ENCODE assay signal across 17 cellular contexts in genomic region chr2:73893764-73894474, GRCh38. TPM values are rescaled to one million over a fixed set of nuclear protein-coding genes. Genes with fewer than 3 reads are reported as not detected.
DNase-seq lines count a peak whose midpoint lies in the region; ATAC-seq and TF ChIP-seq lines count a peak whose summit lies in the region.
"Had no signal": no experiment of that assay in that cellular context is flagged by ENCODE, and none has a peak within 500 bp of the region (broad histone marks: within the 10 kb centered on the region; RNA-seq: fewer than 3 reads in every experiment).

No MANE protein-coding gene starts in this region.

- H3K27me3 ChIP-seq in duodenal mucosa (ENCODE audit: control insufficient read depth in 1 of 2, insufficient read depth in 2 of 2, low read length in 2 of 2): no peaks in the 10 kb centered on the region
- H3K27me3 ChIP-seq in osteoblast (ENCODE audit: insufficient read depth, low read length): peaks cover 68% of the 10 kb centered on the region
- no peaks in the 10 kb centered on the region for H3K27me3 ChIP-seq in aorta (ENCODE audit: control insufficient read depth in 1 of 2, insufficient read depth in 2 of 2, low read length in 1 of 2)

- peaks cover 5% of the 10 kb centered on the region for H3K9me3 Mint-ChIP-seq in natural killer cell treated with Interleukin-12 subunit alpha and Interleukin-12 subunit beta and Interleukin-15 and Interleukin-18, amount 100 ng/mL, for 72 hours
- no peaks in the 10 kb centered on the region for H3K9me3 Mint-ChIP-seq in natural killer cell
- no peaks in the 10 kb centered on the region for H3K9me3 Mint-ChIP-seq in activated CD4-positive, alpha-beta memory T cell treated with anti-CD3 and anti-CD28 coated beads for 36 hours

- peak overlapping the region in 1 of 2 donors; percentile 58 for H3K9ac ChIP-seq in duodenal mucosa (ENCODE audit: low read depth in 1 of 2, low read length in 2 of 2)

- no peaks in the 10 kb centered on the region for H3K9me3 ChIP-seq in duodenal mucosa (ENCODE audit: control insufficient read depth in 1 of 2, low read length in 2 of 2)
- H3K9me3 ChIP-seq in osteoblast (ENCODE audit: low read depth, low read length): no peaks in the 10 kb centered on the region
- H3K9me3 ChIP-seq in aorta (ENCODE audit: control insufficient read depth, low read length): no peaks in the 10 kb centered on the region
- H3K9me3 ChIP-seq in OCI-LY7 (ENCODE audit: low read length): no peaks in the 10 kb centered on the region
- H3K9me3 ChIP-seq: neutrophil had no signal

- no peak for DNase-seq in natural killer cell treated with Interleukin-12 subunit alpha and Interleukin-12 subunit beta and Interleukin-15 and Interleukin-18, amount 100 ng/mL, for 72 hours (ENCODE audit: low spot score)
- DNase-seq in natural killer cell (no peak), osteoblast (ENCODE audit: insufficient read length, low spot score, missing footprints) (peak; percentile 60), aorta (peak in 1 of 2 donors; percentile 38), cerebellar cortex (ENCODE audit: low spot score) (no peak), OCI-LY7 (ENCODE audit: low spot score) (no peak)
- no peak for DNase-seq in activated CD4-positive, alpha-beta memory T cell treated with anti-CD3 and anti-CD28 coated beads for 36 hours
- DNase-seq: activated naive CD4-positive, alpha-beta T cell; AML-193; NCI-H1930; NCI-H524; PC-3; stimulated activated naive CD4-positive, alpha-beta T cell had no signal

- H3K4me2 ChIP-seq in osteoblast (ENCODE audit: insufficient read depth, low read length): no peak overlapping the region
- H3K4me2 ChIP-seq in OCI-LY7 (ENCODE audit: low read length): no peak overlapping the region

- 28 to 51% methylated on average over 9 of the region's 9 CpGs for WGBS in aorta, 2 donors

- CTCF ChIA-PET in activated CD4-positive, alpha-beta memory T cell treated with anti-CD3 and anti-CD28 coated beads for 36 hours (lab: Charles Lee): interaction anchor here (1.1 kb wide), 1 partner anchor 70 kb away, joined by 3 read pairs; no protein-coding TSS in a partner anchor
- CTCF ChIA-PET in OCI-LY7 (lab: Charles Lee; ENCODE audit: unreplicated experiment): no interaction called here

- no peaks in the 10 kb centered on the region for H3K9me2 ChIP-seq in OCI-LY7 (ENCODE audit: insufficient read depth, low read length)

- H3K4me1 ChIP-seq in duodenal mucosa (ENCODE audit: control insufficient read depth in 1 of 2, insufficient read depth in 2 of 2, low read length in 2 of 2) (peaks cover 5 to 11% of the 10 kb centered on the region in 2 donors), osteoblast (ENCODE audit: insufficient read depth, low read length) (peaks cover 13% of the 10 kb centered on the region), aorta (ENCODE audit: control insufficient read depth in 1 of 2, insufficient read depth in 2 of 2, low read length in 2 of 2) (no peaks in the 10 kb centered on the region), OCI-LY7 (ENCODE audit: insufficient read depth, low read length, poor library complexity, severe bottlenecking) (no peaks in the 10 kb centered on the region)

- POLR2A ChIA-PET in activated CD4-positive, alpha-beta memory T cell treated with anti-CD3 and anti-CD28 coated beads for 36 hours (lab: Charles Lee): no interaction called here
- POLR2A ChIA-PET in OCI-LY7 (lab: Charles Lee): interaction anchor here (0.6 to 1.3 kb wide), 2 partner anchors 10 to 553 kb away, joined by 3 read pairs; no protein-coding TSS in a partner anchor

- peaks cover 2% of the 10 kb centered on the region for H4K20me1 ChIP-seq in osteoblast (ENCODE audit: insufficient read depth, low read length)
- no peaks in the 10 kb centered on the region for H4K20me1 ChIP-seq in OCI-LY7 (ENCODE audit: insufficient read depth, low read length)

- intact Hi-C loops in natural killer cell (cut with micrococcal nuclease): no loop called here
- intact Hi-C loops in aorta (cut with DNase I): loop anchor here in 1 of 2 donors (2.0 kb wide), 1 partner anchor 23 kb away; no protein-coding TSS in a partner anchor
- intact Hi-C loops in activated CD4-positive, alpha-beta memory T cell treated with anti-CD3 and anti-CD28 coated beads for 36 hours (cut with micrococcal nuclease): no loop called here
- intact Hi-C loops in OCI-LY7 (cut with micrococcal nuclease; ENCODE audit: unreplicated experiment): no loop called here

- ATAC-seq in natural killer cell treated with Interleukin-12 subunit alpha and Interleukin-12 subunit beta and Interleukin-15 and Interleukin-18, amount 100 ng/mL, for 72 hours: no peak
- ATAC-seq in natural killer cell (no peak), aorta (ENCODE audit: low FRiP score) (no peak)
- ATAC-seq: PC-3 had no signal

- H3K4me1 Mint-ChIP-seq in natural killer cell treated with Interleukin-12 subunit alpha and Interleukin-12 subunit beta and Interleukin-15 and Interleukin-18, amount 100 ng/mL, for 72 hours (ENCODE audit: low read depth in 2 of 2): peaks cover 35 to 41% of the 10 kb centered on the region in 2 donors
- H3K4me1 Mint-ChIP-seq in natural killer cell: peaks cover 31% of the 10 kb centered on the region in 2 donors
- peaks cover 23% of the 10 kb centered on the region for H3K4me1 Mint-ChIP-seq in activated CD4-positive, alpha-beta memory T cell treated with anti-CD3 and anti-CD28 coated beads for 36 hours (ENCODE audit: low read depth)

- H3K36me3 Mint-ChIP-seq in natural killer cell treated with Interleukin-12 subunit alpha and Interleukin-12 subunit beta and Interleukin-15 and Interleukin-18, amount 100 ng/mL, for 72 hours: no peaks in the 10 kb centered on the region
- H3K36me3 Mint-ChIP-seq in natural killer cell: no peaks in the 10 kb centered on the region
- no peaks in the 10 kb centered on the region for H3K36me3 Mint-ChIP-seq in activated CD4-positive, alpha-beta memory T cell treated with anti-CD3 and anti-CD28 coated beads for 36 hours

- H3K27ac ChIP-seq in duodenal mucosa (ENCODE audit: low read depth, low read length): peak overlapping the region; percentile 35
- no peak overlapping the region for H3K27ac ChIP-seq in osteoblast (ENCODE audit: low read depth, low read length)
- H3K27ac ChIP-seq in aorta (ENCODE audit: low read depth in 1 of 2, low read length in 2 of 2): peak overlapping the region; percentile 96 to 100
- H3K27ac ChIP-seq in OCI-LY7 (ENCODE audit: low read depth, low read length, poor library complexity, severe bottlenecking): no peak overlapping the region
- H3K27ac ChIP-seq: neutrophil, skin epidermis had no signal

- BruUV-seq in OCI-LY7 (replicated peaks; lab: Mats Ljungman, UMichigan): no TSS peak

- no peaks in the 10 kb centered on the region for H3K27me3 Mint-ChIP-seq in natural killer cell treated with Interleukin-12 subunit alpha and Interleukin-12 subunit beta and Interleukin-15 and Interleukin-18, amount 100 ng/mL, for 72 hours
- peaks cover 0 to 4% of the 10 kb centered on the region in 2 donors for H3K27me3 Mint-ChIP-seq in natural killer cell (ENCODE audit: low read depth in 2 of 2)
- no peaks in the 10 kb centered on the region for H3K27me3 Mint-ChIP-seq in activated CD4-positive, alpha-beta memory T cell treated with anti-CD3 and anti-CD28 coated beads for 36 hours

- H3K4me3 Mint-ChIP-seq in natural killer cell treated with Interleukin-12 subunit alpha and Interleukin-12 subunit beta and Interleukin-15 and Interleukin-18, amount 100 ng/mL, for 72 hours: peak overlapping the region; percentile 55
- H3K4me3 Mint-ChIP-seq in natural killer cell: no peak overlapping the region
- H3K4me3 Mint-ChIP-seq in activated CD4-positive, alpha-beta memory T cell treated with anti-CD3 and anti-CD28 coated beads for 36 hours: no peak overlapping the region

- H3K4me3 ChIP-seq in duodenal mucosa (ENCODE audit: low read depth in 1 of 2, low read length in 2 of 2): peak overlapping the region; percentile 9 to 38
- H3K4me3 ChIP-seq in osteoblast (ENCODE audit: insufficient read depth, low read length): no peak overlapping the region
- H3K4me3 ChIP-seq in aorta (ENCODE audit: low read length in 2 of 2): peak overlapping the region; percentile 55 to 65
- no peak overlapping the region for H3K4me3 ChIP-seq in OCI-LY7 (ENCODE audit: low read depth, low read length, poor library complexity, severe bottlenecking)
- H3K4me3 ChIP-seq: skin epidermis had no signal

- H3K36me3 ChIP-seq in duodenal mucosa (ENCODE audit: control insufficient read depth in 1 of 2, insufficient read depth in 2 of 2, low read length in 2 of 2) (no peaks in the 10 kb centered on the region), osteoblast (ENCODE audit: insufficient read depth, low read length) (no peaks in the 10 kb centered on the region), aorta (ENCODE audit: control insufficient read depth in 1 of 2, insufficient read depth in 2 of 2, low read length in 1 of 2) (no peaks in the 10 kb centered on the region), OCI-LY7 (ENCODE audit: insufficient read depth, low read length) (no peaks in the 10 kb centered on the region)
- H3K36me3 ChIP-seq: neutrophil had no signal

- no peaks in the 10 kb centered on the region for H3K79me2 ChIP-seq in osteoblast (ENCODE audit: insufficient read depth, low read length)
- H3K79me2 ChIP-seq in OCI-LY7 (ENCODE audit: insufficient read depth, low read depth, low read length): no peaks in the 10 kb centered on the region

- H2AFZ ChIP-seq in osteoblast (ENCODE audit: low read length) (no peak overlapping the region), OCI-LY7 (ENCODE audit: low read length) (no peak overlapping the region)

- peak overlapping the region; percentile 80 to 93 for H3K27ac Mint-ChIP-seq in natural killer cell treated with Interleukin-12 subunit alpha and Interleukin-12 subunit beta and Interleukin-15 and Interleukin-18, amount 100 ng/mL, for 72 hours
- peak overlapping the region in 1 of 2 donors; percentile 97 for H3K27ac Mint-ChIP-seq in natural killer cell
- H3K27ac Mint-ChIP-seq in activated CD4-positive, alpha-beta memory T cell treated with anti-CD3 and anti-CD28 coated beads for 36 hours: no peak overlapping the region

- TF ChIP-seq CTCF in natural killer cell (IDR thresholded peaks at IDR 0.05) (no peak), osteoblast (IDR thresholded peaks at IDR 0.05; ENCODE audit: extremely low read depth, low read depth, low read length) (no peak), OCI-LY7 (conservative IDR thresholded peaks at IDR 0.05; ENCODE audit: low read length) (no peak)

RNA-seq across cellular contexts. Expression of gene ACTG2, which starts 1.1 kb away (rescaled TPM):
- total RNA-seq in natural killer cell treated with Interleukin-12 subunit alpha and Interleukin-12 subunit beta and Interleukin-15 and Interleukin-18, amount 100 ng/mL, for 72 hours: not detected
- total RNA-seq in natural killer cell (not detected), osteoblast (0.72 TPM in 1 of 2 replicates, not detected in the other), aorta (1,000 to 10,000 TPM in 1 of 2 donors, 100 to 1,000 TPM in 1; 416 to 1,843 TPM), OCI-LY7 (2022) (not detected in 2 replicates)
- 100 to 1,000 TPM; 119 to 301 TPM for polyA plus RNA-seq in aorta
- not detected for total RNA-seq in activated CD4-positive, alpha-beta memory T cell treated with anti-CD3 and anti-CD28 coated beads for 36 hours
- total RNA-seq in OCI-LY7 (2014; rRNA removed; shearing (Covaris generic)): not detected in 2 replicates
- total RNA-seq: MCF 10A had no signal

RNA-seq across cellular contexts. Expression of gene DGUOK, which starts 32.8 kb away (rescaled TPM):
- 10 to 100 TPM; 87.1 to 92.6 TPM for total RNA-seq in natural killer cell treated with Interleukin-12 subunit alpha and Interleukin-12 subunit beta and Interleukin-15 and Interleukin-18, amount 100 ng/mL, for 72 hours
- total RNA-seq in natural killer cell (10 to 100 TPM; 47.6 to 56.8 (median 54.8) TPM), osteoblast (40.7 and 46.0 TPM in 2 replicates), aorta (10 to 100 TPM; 47.5 to 49.8 TPM), OCI-LY7 (2022) (91.8 and 95.8 TPM in 2 replicates)
- 10 to 100 TPM; 85.5 to 86.7 TPM for polyA plus RNA-seq in aorta
- 100 to 1,000 TPM; 101 to 102 TPM for total RNA-seq in activated CD4-positive, alpha-beta memory T cell treated with anti-CD3 and anti-CD28 coated beads for 36 hours
- total RNA-seq in OCI-LY7 (2014; rRNA removed; shearing (Covaris generic)): 57.1 and 73.4 TPM in 2 replicates

Comparison
In these comparisons a context has a peak if more than half of its experiments do, and no peak if none do; other contexts are left out.
1. H3K27ac ChIP-seq: peak in duodenal mucosa (single experiment) and aorta (2 of 2); none in osteoblast (single experiment) and OCI-LY7 (single experiment).
2. H3K4me3 ChIP-seq: peak in duodenal mucosa (2 of 2) and aorta (2 of 2); none in osteoblast (single experiment) and OCI-LY7 (single experiment).
3. RNA of gene ACTG2, which starts 1.1 kb away (total RNA-seq): 416 to 1,843 TPM in aorta; 0.72 TPM in osteoblast, not detected in activated CD4-positive, alpha-beta memory T cell treated with anti-CD3 and anti-CD28 coated beads for 36 hours, not detected in natural killer cell treated with Interleukin-12 subunit alpha and Interleukin-12 subunit beta and Interleukin-15 and Interleukin-18, amount 100 ng/mL, for 72 hours, not detected in natural killer cell and not detected in OCI-LY7; every median in the first group is over 100 times any median in the second.